In the genomic region with DNA sequence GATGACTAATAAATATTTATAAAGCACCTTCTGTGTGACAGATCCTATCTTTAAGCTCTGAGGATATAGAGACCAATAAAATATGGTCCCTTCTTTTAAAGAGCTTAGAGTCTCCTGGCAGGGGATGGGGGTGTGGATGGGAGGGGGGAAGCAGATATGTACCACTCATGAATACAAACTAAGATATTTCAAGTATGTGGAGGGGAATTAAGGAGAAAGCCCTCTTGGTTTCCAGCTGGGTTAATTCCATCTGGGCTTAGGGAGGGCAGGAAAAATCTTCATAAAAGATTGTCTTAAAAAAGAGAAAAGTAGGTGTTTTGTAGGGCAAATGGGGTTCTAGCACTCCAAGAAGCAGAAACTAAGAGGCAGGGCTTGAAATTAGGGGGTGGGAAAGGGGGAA, we compare ENCODE assay signal across 14 cellular contexts. TPM values are rescaled to one million over a fixed set of nuclear protein-coding genes. Genes with fewer than 3 reads are reported as not detected.
DNase-seq lines count a peak whose midpoint lies in the region; ATAC-seq, FAIRE-seq and TF ChIP-seq lines count a peak whose summit lies in the region.
"Had no signal": no experiment of that assay in that cellular context is flagged by ENCODE, and none has a peak within 500 bp of the region (broad histone marks: within the 10 kb centered on the region; RNA-seq: fewer than 3 reads in every experiment).

No MANE protein-coding gene starts in this region.

- H3K9me3 ChIP-seq in heart right ventricle = no peaks in the 10 kb centered on the region
- H3K9me3 ChIP-seq in right atrium auricular region = no peaks in the 10 kb centered on the region

- peaks cover 0 to 27% (median 19%) of the 10 kb centered on the region in 9 donors for H3K36me3 ChIP-seq in heart right ventricle
- peaks cover 24% of the 10 kb centered on the region for H3K36me3 ChIP-seq in right atrium auricular region

- DNase-seq in heart right ventricle (no peak), right atrium auricular region (ENCODE audit: low spot score) (no peak), astrocyte of the hippocampus (ENCODE audit: low read depth, low spot score) (peak; percentile 76), kidney tubule cell (ENCODE audit: low spot score) (peak; percentile 50), urothelium cell line (ENCODE audit: low spot score) (peak; percentile 65), posterior cingulate gyrus (no peak)
- no peak for DNase-seq in activated T-cell treated with anti-CD3 and anti-CD28 coated beads, Interleukin-2, amount 50 U/mL, for 48 hours
- DNase-seq: activated CD4-positive, alpha-beta T cell treated with anti-CD3 and anti-CD28 coated beads for 4 hours; activated gamma-delta T cell treated with Interleukin-2 at 50 U/mL for 16 hours; dermis blood vessel endothelial cell; naive thymus-derived CD4-positive, alpha-beta T cell; NCI-H526 had no signal

- H3K4me3 ChIP-seq in heart right ventricle = no peak overlapping the region
- H3K4me3 ChIP-seq in right atrium auricular region = no peak overlapping the region

- ATAC-seq in heart right ventricle (peak in 2 of 8 donors; percentile 30 to 41), GM19023 (IDR thresholded peaks at IDR 0.05; ENCODE audit: unreplicated experiment) (no peak)
- ATAC-seq: naive thymus-derived CD4-positive, alpha-beta T cell; stimulated activated memory B cell treated with anti-CD40 and anti-IgM and Interleukin-4, amounts not matched to agents 10 μg/mL and 1 μg/mL and 100 μg/mL, for 72 hours had no signal

- intact Hi-C loops in heart right ventricle (cut with DNase I) = loop anchor here in 2 of 10 donors (5.0 kb wide), 1 partner anchor 46 kb away; a partner anchor contains a TSS
- intact Hi-C loops in posterior cingulate gyrus (cut with DNase I) = no loop called here

- no peak for TF ChIP-seq CTCF in heart right ventricle (IDR thresholded peaks at IDR 0.05)
- TF ChIP-seq CTCF in right atrium auricular region (IDR thresholded peaks at IDR 0.05) = no peak

- H3K4me1 ChIP-seq in heart right ventricle (peaks cover 3 to 66% (median 50%) of the 10 kb centered on the region in 9 donors), right atrium auricular region (peaks cover 0 to 35% of the 10 kb centered on the region in 2 donors)

- H3K27ac ChIP-seq in heart right ventricle = peak overlapping the region in 6 of 10 donors; percentile 15 to 85 (median 78)
- peak overlapping the region in 1 of 2 donors; percentile 50 for H3K27ac ChIP-seq in right atrium auricular region

- H3K27me3 ChIP-seq in heart right ventricle = no peaks in the 10 kb centered on the region
- no peaks in the 10 kb centered on the region for H3K27me3 ChIP-seq in right atrium auricular region

- no peak for FAIRE-seq in urothelium cell line (lab: Jason Lieb, UNC)

RNA-seq across cellular contexts. Expression of a gene that starts 18.0 kb away (rescaled TPM):
- total RNA-seq in heart right ventricle (10 to 100 TPM in 5 of 10 donors, 1 to 10 TPM in 5; 6.6 to 14.4 (median 10.2) TPM), right atrium auricular region (1 to 10 TPM; 7.0 to 9.7 TPM)
- 1 to 10 TPM; 1.1 to 4.5 TPM for polyA plus RNA-seq in heart right ventricle

RNA-seq across cellular contexts. Expression of a gene that starts 21.6 kb away (rescaled TPM):
- 10 to 100 TPM; 46.5 to 80.8 (median 63.0) TPM for total RNA-seq in heart right ventricle
- 10 to 100 TPM; 16.8 to 34.0 TPM for polyA plus RNA-seq in heart right ventricle
- 10 to 100 TPM; 35.8 to 50.5 TPM for total RNA-seq in right atrium auricular region

RNA-seq across cellular contexts. Expression of a gene that starts 48.5 kb away (rescaled TPM):
- total RNA-seq in heart right ventricle = 10 to 100 TPM in 8 of 10 donors, 1 to 10 TPM in 2; 9.4 to 16.3 (median 12.0) TPM
- polyA plus RNA-seq in heart right ventricle = 10 to 100 TPM in 1 of 2 donors, 1 to 10 TPM in 1; 9.9 to 14.3 TPM
- 10 to 100 TPM in 1 of 2 donors, 1 to 10 TPM in 1; 9.3 to 12.1 TPM for total RNA-seq in right atrium auricular region

Comparison
In these comparisons a context has a peak if more than half of its experiments do, and no peak if none do; other contexts are left out.
1. DNase-seq: peak in astrocyte of the hippocampus (single experiment), kidney tubule cell (single experiment) and urothelium cell line (single experiment); none in heart right ventricle (0 of 2), right atrium auricular region (single experiment), posterior cingulate gyrus (0 of 10) and activated T-cell treated with anti-CD3 and anti-CD28 coated beads, Interleukin-2, amount 50 U/mL, for 48 hours (0 of 2).